Comparison of ENCODE assay signal across 12 cellular contexts in the genomic region with DNA sequence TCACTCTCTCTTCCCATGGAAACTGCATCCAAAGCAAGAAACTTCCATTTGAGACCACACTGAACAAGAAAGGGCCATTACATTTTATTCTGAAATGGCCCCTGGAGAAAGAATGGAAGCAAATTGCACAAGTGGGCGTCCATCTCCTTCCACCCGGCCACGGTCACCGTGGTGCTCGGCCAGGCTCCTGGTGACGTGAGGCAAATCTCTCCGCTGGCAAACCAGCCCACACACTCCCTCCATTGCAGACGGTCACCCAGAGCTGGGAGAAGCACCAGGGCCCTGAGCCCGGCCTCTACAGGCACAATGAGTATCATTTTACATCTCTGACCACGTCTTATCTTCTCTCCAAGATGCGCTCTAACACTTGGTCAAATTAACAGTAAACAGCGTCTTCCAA.
DNase-seq lines count a peak whose midpoint lies in the region; ATAC-seq, FAIRE-seq and TF ChIP-seq lines count a peak whose summit lies in the region.
"Had no signal": no experiment of that assay in that cellular context is flagged by ENCODE, and none has a peak within 500 bp of the region (broad histone marks: within the 10 kb centered on the region; RNA-seq: fewer than 3 reads in every experiment).

No MANE protein-coding gene starts in this region.

- H3K4me3 Mint-ChIP-seq in WTC11: no peak overlapping the region
- no peak overlapping the region for H3K4me3 Mint-ChIP-seq in neural progenitor cell
- H3K4me3 Mint-ChIP-seq: CD4-positive, CD25-positive, alpha-beta regulatory T cell had no signal

- ATAC-seq in activated CD4-positive, CD25-positive, alpha-beta regulatory T cell treated with anti-CD3 and anti-CD28 coated beads, Interleukin-2, amount 50 U/mL, for 24 hours: no peak
- ATAC-seq in WTC11 (no peak), HG03521 (IDR thresholded peaks at IDR 0.05; ENCODE audit: unreplicated experiment) (no peak)

- H3K79me2 ChIP-seq in neural progenitor cell (ENCODE audit: low read depth): no peaks in the 10 kb centered on the region

- H3F3A ChIP-seq in neural progenitor cell (ENCODE audit: low read depth): no peaks in the 10 kb centered on the region

- H3K9me3 ChIP-seq in BLaER1: no peaks in the 10 kb centered on the region; the same call in 1 of the 2 replicates
- no peaks in the 10 kb centered on the region for H3K9me3 ChIP-seq in neural progenitor cell (ENCODE audit: low read depth)

- CTCF ChIA-PET in WTC11 (lab: Charles Lee): interaction anchor here (1.4 kb wide), 1 partner anchor 58 kb away, joined by 3 read pairs; no protein-coding TSS in a partner anchor

- H3K9me3 Mint-ChIP-seq in WTC11: no peaks in the 10 kb centered on the region
- no peaks in the 10 kb centered on the region for H3K9me3 Mint-ChIP-seq in neural progenitor cell
- H3K9me3 Mint-ChIP-seq: CD4-positive, CD25-positive, alpha-beta regulatory T cell had no signal

- DNase-seq in activated CD4-positive, CD25-positive, alpha-beta regulatory T cell treated with anti-CD3 and anti-CD28 coated beads, Interleukin-2, amount 50 U/mL, for 72 hours: peak; percentile 9
- DNase-seq in WTC11 (ENCODE audit: low spot score) (no peak), neural progenitor cell (ENCODE audit: low spot score) (no peak), NCI-H1930 (lab: John Stamatoyannopoulos, UW) (no peak), D721Med (ENCODE audit: insufficient read length, low spot score) (no peak)
- DNase-seq: CD4-positive, CD25-positive, alpha-beta regulatory T cell had no signal

- H3K27ac ChIP-seq in BLaER1 (no peak overlapping the region), neural progenitor cell (no peak overlapping the region)
- H3K27ac ChIP-seq: 22Rv1, GM23248 had no signal

- H3K9ac ChIP-seq in BLaER1 (no peak overlapping the region), neural progenitor cell (no peak overlapping the region)
- H3K9ac ChIP-seq: GM23248 had no signal

- FAIRE-seq in D721Med (lab: Jason Lieb, UNC): no peak
- FAIRE-seq: H54 had no signal

- H3K4me1 Mint-ChIP-seq in WTC11 (peaks cover 21% of the 10 kb centered on the region), neural progenitor cell (peaks cover 20% of the 10 kb centered on the region)

- H3K27ac Mint-ChIP-seq in WTC11 (0 out of 2 replicates have a peak overlapping the region, but pooled peaks have one; percentile 45), neural progenitor cell (peak overlapping the region; percentile 85)
- H3K27ac Mint-ChIP-seq: CD4-positive, CD25-positive, alpha-beta regulatory T cell had no signal

- H3K4me1 ChIP-seq in BLaER1 (peaks cover 81% of the 10 kb centered on the region), neural progenitor cell (no peaks in the 10 kb centered on the region)

- no peaks in the 10 kb centered on the region for H3K36me3 Mint-ChIP-seq in WTC11
- no peaks in the 10 kb centered on the region for H3K36me3 Mint-ChIP-seq in neural progenitor cell
- H3K36me3 Mint-ChIP-seq: CD4-positive, CD25-positive, alpha-beta regulatory T cell had no signal

- H2AFZ ChIP-seq in neural progenitor cell (replicated peaks): no peak overlapping the region
- H2AFZ ChIP-seq: GM23248 had no signal

- H3K4me2 ChIP-seq in BLaER1 (peak overlapping the region; percentile 97), neural progenitor cell (no peak overlapping the region)

- TF ChIP-seq CTCF in WTC11 (IDR thresholded peaks at IDR 0.05) (no peak), neural progenitor cell (IDR thresholded peaks at IDR 0.05) (no peak), D721Med (IDR thresholded peaks at IDR 0.05; ENCODE audit: insufficient read depth, missing control alignments) (no peak)

- H3K27me3 Mint-ChIP-seq in WTC11 (ENCODE audit: low read depth) (no peaks in the 10 kb centered on the region; the same call in 1 of the 2 replicates), neural progenitor cell (ENCODE audit: insufficient read depth, low read depth) (no peaks in the 10 kb centered on the region)
- H3K27me3 Mint-ChIP-seq: CD4-positive, CD25-positive, alpha-beta regulatory T cell had no signal

- H3K27me3 ChIP-seq in BLaER1: no peaks in the 10 kb centered on the region
- H3K27me3 ChIP-seq in neural progenitor cell: no peaks in the 10 kb centered on the region

- POLR2A ChIA-PET in WTC11 (lab: Charles Lee): no interaction called here

- H3K4me3 ChIP-seq in BLaER1: no peak overlapping the region
- H3K4me3 ChIP-seq in neural progenitor cell: no peak overlapping the region
- H3K4me3 ChIP-seq: GM23248 had no signal

- peaks cover 12% of the 10 kb centered on the region; the same call in 1 of the 2 replicates for H4K20me1 ChIP-seq in BLaER1
- H4K20me1 ChIP-seq in neural progenitor cell (ENCODE audit: low read depth): no peaks in the 10 kb centered on the region

- H3K36me3 ChIP-seq in BLaER1 (no peaks in the 10 kb centered on the region), neural progenitor cell (no peaks in the 10 kb centered on the region)

TF ChIP-seq in WTC11, 78 proteins besides CTCF, POLR2A, EP300 and RAD21:
- no peak for TF ChIP-seq NR3C1 (CRISPR knock-in tag; conservative IDR thresholded peaks at IDR 0.05; ENCODE audit: low read depth)
- TF ChIP-seq, protein P1, sequence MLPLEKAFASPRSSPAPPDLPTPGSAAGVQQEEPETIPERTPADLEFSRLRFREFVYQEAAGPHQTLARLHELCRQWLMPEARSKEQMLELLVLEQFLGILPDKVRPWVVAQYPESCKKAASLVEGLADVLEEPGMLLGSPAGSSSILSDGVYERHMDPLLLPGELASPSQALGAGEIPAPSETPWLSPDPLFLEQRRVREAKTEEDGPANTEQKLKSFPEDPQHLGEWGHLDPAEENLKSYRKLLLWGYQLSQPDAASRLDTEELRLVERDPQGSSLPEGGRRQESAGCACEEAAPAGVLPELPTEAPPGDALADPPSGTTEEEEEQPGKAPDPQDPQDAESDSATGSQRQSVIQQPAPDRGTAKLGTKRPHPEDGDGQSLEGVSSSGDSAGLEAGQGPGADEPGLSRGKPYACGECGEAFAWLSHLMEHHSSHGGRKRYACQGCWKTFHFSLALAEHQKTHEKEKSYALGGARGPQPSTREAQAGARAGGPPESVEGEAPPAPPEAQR (CRISPR knock-in tag; IDR thresholded peaks at IDR 0.05): no peak
- no peak for TF ChIP-seq JAZF1 (CRISPR knock-in tag; IDR thresholded peaks at IDR 0.05)
- TF ChIP-seq TEAD4 (CRISPR knock-in tag; IDR thresholded peaks at IDR 0.05): no peak
- no peak for TF ChIP-seq SP1 (CRISPR knock-in tag; conservative IDR thresholded peaks at IDR 0.05)
- TF ChIP-seq, protein P2, sequence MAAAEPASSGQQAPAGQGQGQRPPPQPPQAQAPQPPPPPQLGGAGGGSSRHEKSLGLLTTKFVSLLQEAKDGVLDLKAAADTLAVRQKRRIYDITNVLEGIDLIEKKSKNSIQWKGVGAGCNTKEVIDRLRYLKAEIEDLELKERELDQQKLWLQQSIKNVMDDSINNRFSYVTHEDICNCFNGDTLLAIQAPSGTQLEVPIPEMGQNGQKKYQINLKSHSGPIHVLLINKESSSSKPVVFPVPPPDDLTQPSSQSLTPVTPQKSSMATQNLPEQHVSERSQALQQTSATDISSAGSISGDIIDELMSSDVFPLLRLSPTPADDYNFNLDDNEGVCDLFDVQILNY (CRISPR knock-in tag; IDR thresholded peaks at IDR 0.05): no peak
- TF ChIP-seq, protein P3, sequence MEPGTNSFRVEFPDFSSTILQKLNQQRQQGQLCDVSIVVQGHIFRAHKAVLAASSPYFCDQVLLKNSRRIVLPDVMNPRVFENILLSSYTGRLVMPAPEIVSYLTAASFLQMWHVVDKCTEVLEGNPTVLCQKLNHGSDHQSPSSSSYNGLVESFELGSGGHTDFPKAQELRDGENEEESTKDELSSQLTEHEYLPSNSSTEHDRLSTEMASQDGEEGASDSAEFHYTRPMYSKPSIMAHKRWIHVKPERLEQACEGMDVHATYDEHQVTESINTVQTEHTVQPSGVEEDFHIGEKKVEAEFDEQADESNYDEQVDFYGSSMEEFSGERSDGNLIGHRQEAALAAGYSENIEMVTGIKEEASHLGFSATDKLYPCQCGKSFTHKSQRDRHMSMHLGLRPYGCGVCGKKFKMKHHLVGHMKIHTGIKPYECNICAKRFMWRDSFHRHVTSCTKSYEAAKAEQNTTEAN (CRISPR knock-in tag; IDR thresholded peaks at IDR 0.05): no peak
- no peak for TF ChIP-seq NFE2L1 (CRISPR knock-in tag; IDR thresholded peaks at IDR 0.05)
- TF ChIP-seq, protein P4, sequence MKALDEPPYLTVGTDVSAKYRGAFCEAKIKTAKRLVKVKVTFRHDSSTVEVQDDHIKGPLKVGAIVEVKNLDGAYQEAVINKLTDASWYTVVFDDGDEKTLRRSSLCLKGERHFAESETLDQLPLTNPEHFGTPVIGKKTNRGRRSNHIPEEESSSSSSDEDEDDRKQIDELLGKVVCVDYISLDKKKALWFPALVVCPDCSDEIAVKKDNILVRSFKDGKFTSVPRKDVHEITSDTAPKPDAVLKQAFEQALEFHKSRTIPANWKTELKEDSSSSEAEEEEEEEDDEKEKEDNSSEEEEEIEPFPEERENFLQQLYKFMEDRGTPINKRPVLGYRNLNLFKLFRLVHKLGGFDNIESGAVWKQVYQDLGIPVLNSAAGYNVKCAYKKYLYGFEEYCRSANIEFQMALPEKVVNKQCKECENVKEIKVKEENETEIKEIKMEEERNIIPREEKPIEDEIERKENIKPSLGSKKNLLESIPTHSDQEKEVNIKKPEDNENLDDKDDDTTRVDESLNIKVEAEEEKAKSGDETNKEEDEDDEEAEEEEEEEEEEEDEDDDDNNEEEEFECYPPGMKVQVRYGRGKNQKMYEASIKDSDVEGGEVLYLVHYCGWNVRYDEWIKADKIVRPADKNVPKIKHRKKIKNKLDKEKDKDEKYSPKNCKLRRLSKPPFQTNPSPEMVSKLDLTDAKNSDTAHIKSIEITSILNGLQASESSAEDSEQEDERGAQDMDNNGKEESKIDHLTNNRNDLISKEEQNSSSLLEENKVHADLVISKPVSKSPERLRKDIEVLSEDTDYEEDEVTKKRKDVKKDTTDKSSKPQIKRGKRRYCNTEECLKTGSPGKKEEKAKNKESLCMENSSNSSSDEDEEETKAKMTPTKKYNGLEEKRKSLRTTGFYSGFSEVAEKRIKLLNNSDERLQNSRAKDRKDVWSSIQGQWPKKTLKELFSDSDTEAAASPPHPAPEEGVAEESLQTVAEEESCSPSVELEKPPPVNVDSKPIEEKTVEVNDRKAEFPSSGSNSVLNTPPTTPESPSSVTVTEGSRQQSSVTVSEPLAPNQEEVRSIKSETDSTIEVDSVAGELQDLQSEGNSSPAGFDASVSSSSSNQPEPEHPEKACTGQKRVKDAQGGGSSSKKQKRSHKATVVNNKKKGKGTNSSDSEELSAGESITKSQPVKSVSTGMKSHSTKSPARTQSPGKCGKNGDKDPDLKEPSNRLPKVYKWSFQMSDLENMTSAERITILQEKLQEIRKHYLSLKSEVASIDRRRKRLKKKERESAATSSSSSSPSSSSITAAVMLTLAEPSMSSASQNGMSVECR (CRISPR knock-in tag; IDR thresholded peaks at IDR 0.05; ENCODE audit: borderline replicate concordance): no peak
- no peak for TF ChIP-seq OVOL2 (CRISPR knock-in tag; IDR thresholded peaks at IDR 0.05; ENCODE audit: borderline replicate concordance)
- TF ChIP-seq ZNF232 (CRISPR knock-in tag; IDR thresholded peaks at IDR 0.05): no peak
- no peak for TF ChIP-seq ZNF396 (CRISPR knock-in tag; IDR thresholded peaks at IDR 0.05; ENCODE audit: borderline replicate concordance)
- TF ChIP-seq CREB1 (CRISPR knock-in tag; IDR thresholded peaks at IDR 0.05): no peak
- TF ChIP-seq ETV6 (CRISPR knock-in tag; IDR thresholded peaks at IDR 0.05): no peak
